Comparison of ENCODE assay signal across 8 cellular contexts in the genomic region with DNA sequence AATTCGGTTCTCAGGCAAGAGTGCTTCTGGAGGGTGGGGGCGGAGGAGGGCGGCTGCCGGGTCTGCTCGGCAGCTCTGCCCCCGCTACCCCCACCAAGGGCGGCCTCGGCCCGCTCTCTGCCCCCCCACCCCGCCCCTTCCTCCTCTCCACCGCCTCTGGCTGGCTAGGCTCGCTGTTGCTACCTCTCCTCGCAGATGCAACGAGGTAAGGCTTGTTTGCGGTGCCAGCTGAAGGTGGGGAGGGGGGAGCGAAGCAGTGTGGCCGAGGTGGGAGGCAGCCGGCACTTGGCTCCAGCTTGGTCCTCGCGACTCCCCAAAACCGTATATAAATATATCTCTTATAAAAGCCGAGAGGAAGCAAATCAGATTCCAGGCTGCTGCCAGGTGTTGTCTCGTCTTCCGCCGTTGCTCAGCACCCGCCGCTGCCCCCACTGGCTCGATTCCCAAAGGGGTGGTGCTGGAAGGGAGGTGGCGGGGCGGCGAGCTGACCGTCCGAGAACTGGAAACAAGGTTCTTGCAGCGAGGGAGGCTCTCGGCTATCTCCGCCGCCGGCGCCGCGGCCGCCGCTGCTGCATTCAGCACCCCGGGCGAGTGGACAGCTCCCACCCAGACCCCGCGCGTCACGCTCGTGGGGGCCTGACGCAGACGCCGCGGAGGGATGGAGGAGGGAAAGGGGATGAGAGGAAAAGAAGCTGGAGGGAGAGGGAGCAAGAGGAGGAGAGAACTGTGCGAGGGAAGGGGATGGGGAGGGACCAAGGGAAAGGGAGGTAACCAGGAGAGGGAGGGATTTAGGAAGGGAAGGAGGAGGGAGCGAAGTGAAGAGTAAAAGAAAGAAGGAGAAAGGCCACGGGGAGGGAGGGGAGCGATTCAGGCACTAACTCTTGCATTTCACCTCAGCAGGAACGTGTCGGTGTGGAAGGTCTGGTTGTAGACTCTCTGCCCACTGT. TPM values are rescaled to one million over a fixed set of nuclear protein-coding genes. Genes with fewer than 3 reads are reported as not detected.
A peak's percentile ranks its signal among the peaks of the same experiment; 100 is the strongest.
DNase-seq lines count a peak whose midpoint lies in the region; ATAC-seq and TF ChIP-seq lines count a peak whose summit lies in the region.

A gene with protein sequence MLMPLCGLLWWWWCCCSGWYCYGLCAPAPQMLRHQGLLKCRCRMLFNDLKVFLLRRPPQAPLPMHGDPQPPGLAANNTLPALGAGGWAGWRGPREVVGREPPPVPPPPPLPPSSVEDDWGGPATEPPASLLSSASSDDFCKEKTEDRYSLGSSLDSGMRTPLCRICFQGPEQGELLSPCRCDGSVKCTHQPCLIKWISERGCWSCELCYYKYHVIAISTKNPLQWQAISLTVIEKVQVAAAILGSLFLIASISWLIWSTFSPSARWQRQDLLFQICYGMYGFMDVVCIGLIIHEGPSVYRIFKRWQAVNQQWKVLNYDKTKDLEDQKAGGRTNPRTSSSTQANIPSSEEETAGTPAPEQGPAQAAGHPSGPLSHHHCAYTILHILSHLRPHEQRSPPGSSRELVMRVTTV (minus strand): TSS at position 728 of the 947 bp plus-strand sequence. CDS start 2,223 bp downstream, outside the sequence.

- no peak within 1 kb of the TSS for H3K9ac ChIP-seq in liver (ENCODE audit: low read depth in 1 of 2, low read length in 2 of 2)

- ATAC-seq in GM21381 (IDR thresholded peaks at IDR 0.05; ENCODE audit: unreplicated experiment) (peak; percentile 54), HG02571 (IDR thresholded peaks at IDR 0.05; ENCODE audit: unreplicated experiment) (no peak)

- DNase-seq in NCI-H226 (peak; percentile 82), NK-92 (lab: John Stamatoyannopoulos, UW; ENCODE audit: unreplicated experiment) (no peak)
- DNase-seq in activated CD8-positive, alpha-beta memory T cell treated with anti-CD3 and anti-CD28 coated beads for 4 hours (ENCODE audit: low read depth in 2 of 2) = peak; percentile 23 to 36
- peak; percentile 55 for DNase-seq in effector CD4-positive, alpha-beta T cell
- peak; percentile 64 for DNase-seq in stimulated activated CD4-positive, alpha-beta T cell treated with anti-CD3 and anti-CD28 coated beads, Interleukin-4, amount 100 ng/mL, for 24 hours

- peaks cover 0 to 13% (median 7%) of the 10 kb centered on the region in 4 donors for H3K4me1 ChIP-seq in liver (ENCODE audit: control insufficient read depth in 4 of 4, insufficient read depth in 4 of 4, low read length in 3 of 4)

- no peaks in the 10 kb centered on the region for H3K9me3 ChIP-seq in liver (ENCODE audit: control insufficient read depth in 4 of 4, low read length in 3 of 4)

- 4% methylated on average over 60 of the region's 60 CpGs for WGBS in liver

- TF ChIP-seq CTCF in liver (IDR thresholded peaks at IDR 0.05; ENCODE audit: low read depth, low read length, missing input control) = no peak

- peaks cover 2 to 11% (median 9%) of the 10 kb centered on the region in 4 donors for H3K27me3 ChIP-seq in liver (ENCODE audit: control insufficient read depth in 4 of 4, insufficient read depth in 4 of 4, low read length in 3 of 4)

- peak within 1 kb of the TSS in 1 of 3 donors; percentile 28 for H3K4me3 ChIP-seq in liver (ENCODE audit: low read depth in 1 of 3, low read length in 3 of 3)

- no peak within 1 kb of the TSS for H3K27ac ChIP-seq in liver (ENCODE audit: low read depth in 1 of 2, low read length in 2 of 2)

- H3K36me3 ChIP-seq in liver (ENCODE audit: control insufficient read depth in 4 of 4, insufficient read depth in 3 of 4, low read depth in 1 of 4, low read length in 3 of 4) = no peaks in the 10 kb centered on the region

- peak in 1 of 2 donors; percentile 25 for TF ChIP-seq RAD21 in liver (IDR thresholded peaks at IDR 0.05)

TF ChIP-seq in liver, 16 proteins besides CTCF, POLR2A, EP300 and RAD21:
- TF ChIP-seq, protein P1, sequence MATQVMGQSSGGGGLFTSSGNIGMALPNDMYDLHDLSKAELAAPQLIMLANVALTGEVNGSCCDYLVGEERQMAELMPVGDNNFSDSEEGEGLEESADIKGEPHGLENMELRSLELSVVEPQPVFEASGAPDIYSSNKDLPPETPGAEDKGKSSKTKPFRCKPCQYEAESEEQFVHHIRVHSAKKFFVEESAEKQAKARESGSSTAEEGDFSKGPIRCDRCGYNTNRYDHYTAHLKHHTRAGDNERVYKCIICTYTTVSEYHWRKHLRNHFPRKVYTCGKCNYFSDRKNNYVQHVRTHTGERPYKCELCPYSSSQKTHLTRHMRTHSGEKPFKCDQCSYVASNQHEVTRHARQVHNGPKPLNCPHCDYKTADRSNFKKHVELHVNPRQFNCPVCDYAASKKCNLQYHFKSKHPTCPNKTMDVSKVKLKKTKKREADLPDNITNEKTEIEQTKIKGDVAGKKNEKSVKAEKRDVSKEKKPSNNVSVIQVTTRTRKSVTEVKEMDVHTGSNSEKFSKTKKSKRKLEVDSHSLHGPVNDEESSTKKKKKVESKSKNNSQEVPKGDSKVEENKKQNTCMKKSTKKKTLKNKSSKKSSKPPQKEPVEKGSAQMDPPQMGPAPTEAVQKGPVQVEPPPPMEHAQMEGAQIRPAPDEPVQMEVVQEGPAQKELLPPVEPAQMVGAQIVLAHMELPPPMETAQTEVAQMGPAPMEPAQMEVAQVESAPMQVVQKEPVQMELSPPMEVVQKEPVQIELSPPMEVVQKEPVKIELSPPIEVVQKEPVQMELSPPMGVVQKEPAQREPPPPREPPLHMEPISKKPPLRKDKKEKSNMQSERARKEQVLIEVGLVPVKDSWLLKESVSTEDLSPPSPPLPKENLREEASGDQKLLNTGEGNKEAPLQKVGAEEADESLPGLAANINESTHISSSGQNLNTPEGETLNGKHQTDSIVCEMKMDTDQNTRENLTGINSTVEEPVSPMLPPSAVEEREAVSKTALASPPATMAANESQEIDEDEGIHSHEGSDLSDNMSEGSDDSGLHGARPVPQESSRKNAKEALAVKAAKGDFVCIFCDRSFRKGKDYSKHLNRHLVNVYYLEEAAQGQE (IDR thresholded peaks at IDR 0.05) = peak; percentile 100
- no peak for TF ChIP-seq FOXA2 (IDR thresholded peaks at IDR 0.05)

RNA-seq across cellular contexts. Expression of the gene that starts here (rescaled TPM):
- not detected for total RNA-seq in liver
- not detected for polyA plus RNA-seq in liver
